In genomic region chr14:34081576-34082136, GRCh38 we compare ENCODE assay signal across 1 cellular context.
TF ChIP-seq lines count a peak whose summit lies in the region.

No MANE protein-coding gene starts in this region.

TF ChIP-seq in HEK293, 187 proteins besides CTCF, POLR2A, EP300 and RAD21 (continued from another document):
- no peak for TF ChIP-seq ZNF391 (tag by site-specific recombination; IDR thresholded peaks at IDR 0.05; ENCODE audit: borderline replicate concordance, low read depth)
- TF ChIP-seq, protein P1, sequence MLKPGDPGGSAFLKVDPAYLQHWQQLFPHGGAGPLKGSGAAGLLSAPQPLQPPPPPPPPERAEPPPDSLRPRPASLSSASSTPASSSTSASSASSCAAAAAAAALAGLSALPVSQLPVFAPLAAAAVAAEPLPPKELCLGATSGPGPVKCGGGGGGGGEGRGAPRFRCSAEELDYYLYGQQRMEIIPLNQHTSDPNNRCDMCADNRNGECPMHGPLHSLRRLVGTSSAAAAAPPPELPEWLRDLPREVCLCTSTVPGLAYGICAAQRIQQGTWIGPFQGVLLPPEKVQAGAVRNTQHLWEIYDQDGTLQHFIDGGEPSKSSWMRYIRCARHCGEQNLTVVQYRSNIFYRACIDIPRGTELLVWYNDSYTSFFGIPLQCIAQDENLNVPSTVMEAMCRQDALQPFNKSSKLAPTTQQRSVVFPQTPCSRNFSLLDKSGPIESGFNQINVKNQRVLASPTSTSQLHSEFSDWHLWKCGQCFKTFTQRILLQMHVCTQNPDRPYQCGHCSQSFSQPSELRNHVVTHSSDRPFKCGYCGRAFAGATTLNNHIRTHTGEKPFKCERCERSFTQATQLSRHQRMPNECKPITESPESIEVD (tag by site-specific recombination; IDR thresholded peaks at IDR 0.05), result peak; percentile 86
- TF ChIP-seq ZNF121 (tag by site-specific recombination; IDR thresholded peaks at IDR 0.05), result no peak
- no peak for TF ChIP-seq ZNF677 (tag by site-specific recombination; IDR thresholded peaks at IDR 0.05)
- no peak for TF ChIP-seq ZFP37 (tag by site-specific recombination; IDR thresholded peaks at IDR 0.05)
- peak; percentile 64 for TF ChIP-seq SP7 (tag by site-specific recombination; IDR thresholded peaks at IDR 0.05)
- TF ChIP-seq, protein P2, sequence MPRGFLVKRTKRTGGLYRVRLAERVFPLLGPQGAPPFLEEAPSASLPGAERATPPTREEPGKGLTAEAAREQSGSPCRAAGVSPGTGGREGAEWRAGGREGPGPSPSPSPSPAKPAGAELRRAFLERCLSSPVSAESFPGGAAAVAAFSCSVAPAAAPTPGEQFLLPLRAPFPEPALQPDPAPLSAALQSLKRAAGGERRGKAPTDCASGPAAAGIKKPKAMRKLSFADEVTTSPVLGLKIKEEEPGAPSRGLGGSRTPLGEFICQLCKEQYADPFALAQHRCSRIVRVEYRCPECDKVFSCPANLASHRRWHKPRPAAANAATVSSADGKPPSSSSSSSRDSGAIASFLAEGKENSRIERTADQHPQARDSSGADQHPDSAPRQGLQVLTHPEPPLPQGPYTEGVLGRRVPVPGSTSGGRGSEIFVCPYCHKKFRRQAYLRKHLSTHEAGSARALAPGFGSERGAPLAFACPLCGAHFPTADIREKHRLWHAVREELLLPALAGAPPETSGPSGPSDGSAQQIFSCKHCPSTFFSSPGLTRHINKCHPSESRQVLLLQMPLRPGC (tag by site-specific recombination; IDR thresholded peaks at IDR 0.05), result peak; percentile 78
- no peak for TF ChIP-seq ZXDB (tag by site-specific recombination; IDR thresholded peaks at IDR 0.05)
- peak; percentile 55; the same call in 1 of the 2 replicates for TF ChIP-seq ZNF335 (tag by site-specific recombination; conservative IDR thresholded peaks at IDR 0.05)
- no peak for TF ChIP-seq IKZF3 (tag by site-specific recombination; IDR thresholded peaks at IDR 0.05)
- peak; percentile 39; the same call in 1 of the 2 replicates for TF ChIP-seq ZNF10 (tag by site-specific recombination; IDR thresholded peaks at IDR 0.05)
- peak; percentile 86 for TF ChIP-seq OSR2 (tag by site-specific recombination; IDR thresholded peaks at IDR 0.05)
- TF ChIP-seq ZNF623 (tag by site-specific recombination; IDR thresholded peaks at IDR 0.05), result no peak
- TF ChIP-seq, protein P3, sequence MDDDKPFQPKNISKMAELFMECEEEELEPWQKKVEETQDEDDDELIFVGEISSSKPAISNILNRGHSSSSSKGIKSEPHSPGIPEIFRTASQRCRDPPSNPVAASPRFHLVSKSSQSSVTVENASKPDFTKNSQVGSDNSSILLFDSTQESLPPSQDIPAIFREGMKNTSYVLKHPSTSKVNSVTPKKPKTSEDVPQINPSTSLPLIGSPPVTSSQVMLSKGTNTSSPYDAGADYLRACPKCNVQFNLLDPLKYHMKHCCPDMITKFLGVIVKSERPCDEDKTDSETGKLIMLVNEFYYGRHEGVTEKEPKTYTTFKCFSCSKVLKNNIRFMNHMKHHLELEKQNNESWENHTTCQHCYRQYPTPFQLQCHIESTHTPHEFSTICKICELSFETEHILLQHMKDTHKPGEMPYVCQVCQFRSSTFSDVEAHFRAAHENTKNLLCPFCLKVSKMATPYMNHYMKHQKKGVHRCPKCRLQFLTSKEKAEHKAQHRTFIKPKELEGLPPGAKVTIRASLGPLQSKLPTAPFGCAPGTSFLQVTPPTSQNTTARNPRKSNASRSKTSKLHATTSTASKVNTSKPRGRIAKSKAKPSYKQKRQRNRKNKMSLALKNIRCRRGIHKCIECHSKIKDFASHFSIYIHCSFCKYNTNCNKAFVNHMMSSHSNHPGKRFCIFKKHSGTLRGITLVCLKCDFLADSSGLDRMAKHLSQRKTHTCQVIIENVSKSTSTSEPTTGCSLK (tag by site-specific recombination; IDR thresholded peaks at IDR 0.05), result no peak
- no peak for TF ChIP-seq ZIC2 (tag by site-specific recombination; IDR thresholded peaks at IDR 0.05)
- peak; percentile 66 for TF ChIP-seq ZEB2 (tag by site-specific recombination; IDR thresholded peaks at IDR 0.05)
- peak; percentile 4 for TF ChIP-seq SETDB1 (IDR thresholded peaks at IDR 0.05; ENCODE audit: insufficient read length, low read length)
- no peak for TF ChIP-seq ZNF777 (tag by site-specific recombination; IDR thresholded peaks at IDR 0.05; ENCODE audit: borderline replicate concordance)
- TF ChIP-seq ZNF768 (tag by site-specific recombination; IDR thresholded peaks at IDR 0.05), result no peak
- no peak for TF ChIP-seq ZNF248 (tag by site-specific recombination; IDR thresholded peaks at IDR 0.05)
- no peak for TF ChIP-seq ZNF140 (tag by site-specific recombination; IDR thresholded peaks at IDR 0.05)
- peak; percentile 60 for TF ChIP-seq KLF8 (tag by site-specific recombination; IDR thresholded peaks at IDR 0.05)
- TF ChIP-seq ZNF48 (tag by site-specific recombination; IDR thresholded peaks at IDR 0.05), result no peak
- TF ChIP-seq ZNF146 (tag by site-specific recombination; IDR thresholded peaks at IDR 0.05), result no peak
- TF ChIP-seq TCF7L2 (IDR thresholded peaks at IDR 0.05; ENCODE audit: borderline replicate concordance, low read depth, low read length), result 0 out of 2 replicates have a peak, but pooled peaks have one; percentile 61
- no peak for TF ChIP-seq ZNF843 (tag by site-specific recombination; IDR thresholded peaks at IDR 0.05)
- TF ChIP-seq ZNF366 (tag by site-specific recombination; conservative IDR thresholded peaks at IDR 0.05), result peak; percentile 67
- TF ChIP-seq ZNF558 (tag by site-specific recombination; IDR thresholded peaks at IDR 0.05), result no peak
- no peak for TF ChIP-seq ZNF292 (tag by site-specific recombination; IDR thresholded peaks at IDR 0.05; ENCODE audit: borderline replicate concordance, low read depth)
- no peak for TF ChIP-seq KLF17 (tag by site-specific recombination; IDR thresholded peaks at IDR 0.05)
- no peak for TF ChIP-seq ZBTB7A (tag by site-specific recombination; IDR thresholded peaks at IDR 0.05; ENCODE audit: low read depth)
- TF ChIP-seq HOXD13 (CRISPR knock-in tag; IDR thresholded peaks at IDR 0.05; ENCODE audit: borderline replicate concordance), result no peak
- no peak for TF ChIP-seq ZNF529 (tag by site-specific recombination; IDR thresholded peaks at IDR 0.05; ENCODE audit: insufficient replicate concordance)
